In the genomic region with DNA sequence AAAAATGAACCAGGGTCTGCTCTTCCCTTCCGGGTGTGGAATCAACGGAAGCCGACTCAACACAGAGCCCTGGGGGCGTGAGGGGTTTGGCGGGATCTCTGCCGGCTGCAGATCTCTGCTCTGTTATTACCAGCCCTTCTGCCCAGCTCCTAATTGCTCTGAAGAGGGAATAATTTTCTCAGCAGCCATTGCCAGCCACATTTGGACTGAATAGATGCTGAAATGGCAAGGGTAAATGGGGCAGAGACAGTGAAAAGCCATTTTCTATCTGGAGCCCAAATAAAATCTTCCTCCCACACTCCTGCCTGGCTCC, we compare ENCODE assay signal across 18 cellular contexts. TPM values are rescaled to one million over a fixed set of nuclear protein-coding genes. Genes with fewer than 3 reads are reported as not detected.
DNase-seq lines count a peak whose midpoint lies in the region; ATAC-seq and TF ChIP-seq lines count a peak whose summit lies in the region.
"Had no signal": no experiment of that assay in that cellular context is flagged by ENCODE, and none has a peak within 500 bp of the region (broad histone marks: within the 10 kb centered on the region; RNA-seq: fewer than 3 reads in every experiment).

No MANE protein-coding gene starts in this region.

- no peaks in the 10 kb centered on the region for H3K9me2 ChIP-seq in DOHH2 (replicated peaks; ENCODE audit: control insufficient read depth, low read length)

- 0 out of 2 replicates have a peak, but pooled peaks cover 1% of the 10 kb centered on the region for H3K36me3 ChIP-seq in DOHH2 (ENCODE audit: control insufficient read depth, low read length)
- H3K36me3 ChIP-seq in SJCRH30 = no peaks in the 10 kb centered on the region; the same call in 1 of the 2 replicates
- H3K36me3 ChIP-seq: ascending aorta, colonic mucosa, heart left ventricle had no signal

- H3K4me3 ChIP-seq in DOHH2 (ENCODE audit: low read length) (no peak overlapping the region), SJCRH30 (no peak overlapping the region)
- H3K4me3 ChIP-seq: ascending aorta, colonic mucosa, GM12878, tibial nerve had no signal

- H3K27ac Mint-ChIP-seq in nephron = peak overlapping the region; percentile 86 to 96 (median 90)

- no peak for ATAC-seq in GM21423 (IDR thresholded peaks at IDR 0.05; ENCODE audit: unreplicated experiment)
- no peak for ATAC-seq in GM19023 (IDR thresholded peaks at IDR 0.05; ENCODE audit: unreplicated experiment)
- ATAC-seq: esophagus mucosa, GM12878, heart left ventricle, Panc1 had no signal

- peaks cover 12% of the 10 kb centered on the region for H3K4me1 ChIP-seq in DOHH2 (ENCODE audit: control insufficient read depth, low read length)
- H3K4me1 ChIP-seq in SJCRH30 = peaks cover 39% of the 10 kb centered on the region
- H3K4me1 ChIP-seq: ascending aorta, colonic mucosa had no signal

- 0 out of 2 replicates have a peak, but pooled peaks cover 5% of the 10 kb centered on the region for H4K20me1 ChIP-seq in DOHH2 (ENCODE audit: control insufficient read depth, insufficient read depth, low read depth, low read length)

- peaks cover 31% of the 10 kb centered on the region for H3K36me3 Mint-ChIP-seq in nephron (ENCODE audit: low read depth)

- no peaks in the 10 kb centered on the region for H3K9me3 Mint-ChIP-seq in nephron

- H3K27me3 Mint-ChIP-seq in nephron (ENCODE audit: low read depth) = no peaks in the 10 kb centered on the region

- H3K4me3 Mint-ChIP-seq in nephron = peak overlapping the region; percentile 48 to 64 (median 57)

- no peaks in the 10 kb centered on the region for H3K9me3 ChIP-seq in DOHH2 (ENCODE audit: control insufficient read depth, insufficient read depth, low read length)
- H3K9me3 ChIP-seq in SJCRH30 (replicated peaks) = no peaks in the 10 kb centered on the region
- H3K9me3 ChIP-seq: ascending aorta, colonic mucosa, heart left ventricle, tibial nerve had no signal

- TF ChIP-seq CTCF in DOHH2 (IDR thresholded peaks at IDR 0.05; ENCODE audit: low read depth, low read length, poor library complexity, severe bottlenecking) (no peak), nephron (IDR thresholded peaks at IDR 0.05; ENCODE audit: unreplicated experiment in 3 of 3) (no peak)

- peaks cover 7% of the 10 kb centered on the region for H3K79me2 ChIP-seq in DOHH2 (ENCODE audit: control insufficient read depth, low read length)

- H3F3A ChIP-seq in DOHH2 (ENCODE audit: control insufficient read depth, insufficient read depth) = no peaks in the 10 kb centered on the region

- H3K4me2 ChIP-seq in DOHH2 (ENCODE audit: low read length) = peak overlapping the region; percentile 9; the same call in 1 of the 2 replicates

- H3K27ac ChIP-seq in DOHH2 (ENCODE audit: low read depth, low read length) (no peak overlapping the region), SJCRH30 (peak overlapping the region; percentile 73)
- H3K27ac ChIP-seq: ascending aorta, C4-2B, colonic mucosa had no signal

- DNase-seq in NCI-H1092 treated with DMSO at 0.1 percent for 48 hours (lab: John Stamatoyannopoulos, UW) (peak; percentile 59), SJCRH30 (no peak), amygdala (lab: John Stamatoyannopoulos, UW) (no peak), NCI-H226 (no peak)
- DNase-seq: colonic mucosa, H7, MM.1S had no signal

- H3K27me3 ChIP-seq in DOHH2 (ENCODE audit: control insufficient read depth, low read length) = no peaks in the 10 kb centered on the region
- H3K27me3 ChIP-seq in SJCRH30 = no peaks in the 10 kb centered on the region
- H3K27me3 ChIP-seq: ascending aorta, colonic mucosa, tibial nerve had no signal

- peaks cover 78% of the 10 kb centered on the region for H3K4me1 Mint-ChIP-seq in nephron

RNA-seq across cellular contexts. Expression of a gene that starts 24.7 kb away (rescaled TPM):
- total RNA-seq in SJCRH30 (2014; rRNA removed; shearing (Covaris generic)) = 14.8 and 14.9 TPM in 2 replicates
